ENCODE assay signal across 8 cellular contexts in genomic region chr1:99849744-99850457, GRCh38. TPM values are rescaled to one million over a fixed set of nuclear protein-coding genes. Genes with fewer than 3 reads are reported as not detected.
DNase-seq lines count a peak whose midpoint lies in the region; ATAC-seq and TF ChIP-seq lines count a peak whose summit lies in the region.

TSS of gene AGL (plus strand) at chr1:99850361. CDS start at chr1:99851043, 682 bp downstream.

- TF ChIP-seq CTCF in CD8-positive, alpha-beta T cell (IDR thresholded peaks at IDR 0.05): no peak
- TF ChIP-seq CTCF in endothelial cell (IDR thresholded peaks at IDR 0.05; ENCODE audit: unreplicated experiment) (no peak), mesothelial cell of epicardium (IDR thresholded peaks at IDR 0.05; ENCODE audit: unreplicated experiment) (no peak)

- H3K4me3 ChIP-seq in CD8-positive, alpha-beta T cell (ENCODE audit: low read depth, low read length): peak within 1 kb of the TSS; percentile 96

- ATAC-seq in CD8-positive, alpha-beta T cell: peak; percentile 95
- ATAC-seq in GM19452 (IDR thresholded peaks at IDR 0.05; ENCODE audit: unreplicated experiment): peak; percentile 99
- peak; percentile 86 for ATAC-seq in HG03575 (IDR thresholded peaks at IDR 0.05; ENCODE audit: extremely low read depth, insufficient number of reproducible peaks, low FRiP score, unreplicated experiment)

- CTCF ChIA-PET in CD8-positive, alpha-beta T cell (lab: Charles Lee): interaction anchor here (1.3 kb wide), 1 partner anchor 23 kb away, joined by 3 read pairs; no protein-coding TSS in a partner anchor

- POLR2A ChIA-PET in CD8-positive, alpha-beta T cell (lab: Charles Lee): interaction anchor here (1.1 to 1.7 kb wide), 5 partner anchors 9 to 120 kb away, joined by 3 to 6 read pairs (median 3); partner anchors contain the start of gene SLC35A3

- no peaks in the 10 kb centered on the region for H3K9me3 ChIP-seq in CD8-positive, alpha-beta T cell (ENCODE audit: low read length)

- no peaks in the 10 kb centered on the region for H3K27me3 Mint-ChIP-seq in CD8-positive, alpha-beta T cell (ENCODE audit: low read depth)
- H3K27me3 Mint-ChIP-seq in endothelial cell (ENCODE audit: unreplicated experiment) (peaks cover 3% of the 10 kb centered on the region), mesothelial cell of epicardium (ENCODE audit: low read depth) (no peaks in the 10 kb centered on the region)

- H3K4me1 ChIP-seq in CD8-positive, alpha-beta T cell (ENCODE audit: insufficient read depth, low read length): peaks cover 14% of the 10 kb centered on the region

- intact Hi-C loops in CD8-positive, alpha-beta T cell (cut with DNase I, micrococcal nuclease): loop anchor here (2.0 to 10.0 kb wide), 8 partner anchors 119 to 502 kb away; partner anchors contain the start of genes SASS6 (in 2 of the 2), TRMT13 (in 2 of the 2), CDC14A (in 1 of the 2) and RTCA (in 1 of the 2)

- H3K27me3 ChIP-seq in CD8-positive, alpha-beta T cell (ENCODE audit: insufficient read depth, low read length): no peaks in the 10 kb centered on the region

- peak within 1 kb of the TSS; percentile 70 for H3K27ac ChIP-seq in CD8-positive, alpha-beta T cell (ENCODE audit: low read depth, low read length)

- H3K9me3 Mint-ChIP-seq in CD8-positive, alpha-beta T cell: no peaks in the 10 kb centered on the region
- H3K9me3 Mint-ChIP-seq in endothelial cell (ENCODE audit: unreplicated experiment) (no peaks in the 10 kb centered on the region), mesothelial cell of epicardium (no peaks in the 10 kb centered on the region)

- peak; percentile 75 to 92 (median 85) for DNase-seq in CD8-positive, alpha-beta T cell
- peak; percentile 64 to 81 for DNase-seq in NOMO-1 (lab: John Stamatoyannopoulos, UW; ENCODE audit: unreplicated experiment in 2 of 2)
- peak; percentile 62 for DNase-seq in activated CD8-positive, alpha-beta memory T cell treated with anti-CD3 and anti-CD28 coated beads, Interleukin-2, amount 50 U/mL, for 1 hour (ENCODE audit: extremely low read depth)
- DNase-seq in endothelial cell (ENCODE audit: low spot score): peak; percentile 85
- peak; percentile 78 to 88 for DNase-seq in mesothelial cell of epicardium (ENCODE audit: low spot score in 2 of 2, unreplicated experiment in 2 of 2)
- DNase-seq in stimulated activated CD8-positive, alpha-beta memory T cell treated with anti-CD3 and anti-CD28 coated beads, Interleukin-2, amount 100 ng/mL, for 1 hour (ENCODE audit: low read depth in 2 of 2): peak; percentile 68 to 74

- peaks cover 28% of the 10 kb centered on the region for H3K36me3 Mint-ChIP-seq in CD8-positive, alpha-beta T cell
- H3K36me3 Mint-ChIP-seq in endothelial cell (ENCODE audit: low read depth, unreplicated experiment): peaks cover 10% of the 10 kb centered on the region
- peaks cover 11% of the 10 kb centered on the region for H3K36me3 Mint-ChIP-seq in mesothelial cell of epicardium

- H3K27ac Mint-ChIP-seq in CD8-positive, alpha-beta T cell: peak within 1 kb of the TSS; percentile 94
- peak within 1 kb of the TSS; percentile 92 for H3K27ac Mint-ChIP-seq in endothelial cell (ENCODE audit: unreplicated experiment)
- H3K27ac Mint-ChIP-seq in mesothelial cell of epicardium: peak within 1 kb of the TSS; percentile 97

- H3K36me3 ChIP-seq in CD8-positive, alpha-beta T cell (ENCODE audit: insufficient read depth, low read length): no peaks in the 10 kb centered on the region

- H3K4me3 Mint-ChIP-seq in CD8-positive, alpha-beta T cell: peak within 1 kb of the TSS; percentile 95
- H3K4me3 Mint-ChIP-seq in endothelial cell (ENCODE audit: unreplicated experiment) (peak within 1 kb of the TSS; percentile 97), mesothelial cell of epicardium (peak within 1 kb of the TSS; percentile 95)

- peaks cover 42% of the 10 kb centered on the region for H3K4me1 Mint-ChIP-seq in CD8-positive, alpha-beta T cell (ENCODE audit: low read depth)
- H3K4me1 Mint-ChIP-seq in endothelial cell (ENCODE audit: unreplicated experiment): peaks cover 11% of the 10 kb centered on the region
- peaks cover 48% of the 10 kb centered on the region for H3K4me1 Mint-ChIP-seq in mesothelial cell of epicardium

RNA-seq across cellular contexts. Expression of gene AGL, which starts in this region (rescaled TPM):
- total RNA-seq in CD8-positive, alpha-beta T cell: 1 to 10 TPM; 7.6 to 8.4 TPM
- 26.7 TPM for total RNA-seq in endothelial cell (ENCODE audit: unreplicated experiment)
- 25.0 to 27.1 TPM (median 25.7 TPM) in 3 replicates for total RNA-seq in mesothelial cell of epicardium

Comparison
In these comparisons a context has a peak if more than half of its experiments do, and no peak if none do; other contexts are left out.
1. Peak in every context shown above with its lines: DNase-seq, ATAC-seq, H3K4me3 ChIP-seq and H3K27ac ChIP-seq.